15 cellular contexts compared by ENCODE assay signal in the genomic region with DNA sequence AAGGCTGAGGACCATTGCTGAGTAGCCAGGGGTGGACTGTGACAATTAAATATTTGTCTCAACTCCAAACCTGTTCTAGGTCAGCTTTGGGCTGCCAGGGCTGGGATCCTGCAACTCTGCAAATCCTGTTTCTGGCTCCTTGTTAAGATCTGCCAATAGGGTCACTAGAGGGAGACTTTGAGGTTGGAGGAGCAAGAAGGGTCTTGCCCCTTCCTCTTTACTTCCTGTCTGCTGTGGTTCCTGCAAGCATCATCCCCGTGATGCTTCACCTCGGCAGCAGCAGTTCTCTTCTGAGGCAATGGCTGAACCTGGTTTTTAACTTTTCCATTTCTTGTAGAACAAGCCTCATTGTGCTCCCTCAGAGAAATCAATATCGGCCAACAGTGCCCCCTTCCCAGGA.
DNase-seq lines count a peak whose midpoint lies in the region; ATAC-seq and TF ChIP-seq lines count a peak whose summit lies in the region.
"Had no signal": no experiment of that assay in that cellular context is flagged by ENCODE, and none has a peak within 500 bp of the region (broad histone marks: within the 10 kb centered on the region; RNA-seq: fewer than 3 reads in every experiment).

No MANE protein-coding gene starts in this region.

- no peak overlapping the region for H3K4me3 ChIP-seq in NT2/D1 (ENCODE audit: insufficient read length, low read depth)
- no peak overlapping the region for H3K4me3 ChIP-seq in endodermal cell (ENCODE audit: low read length)
- no peak overlapping the region for H3K4me3 ChIP-seq in mesendoderm (ENCODE audit: low read length)
- H3K4me3 ChIP-seq: BLaER1 had no signal

- no peaks in the 10 kb centered on the region for H3K36me3 Mint-ChIP-seq in endodermal cell (ENCODE audit: low read depth)
- H3K36me3 Mint-ChIP-seq: CD8-positive, alpha-beta memory T cell had no signal

- no peaks in the 10 kb centered on the region for H3K79me2 ChIP-seq in mesendoderm (ENCODE audit: control insufficient read depth, insufficient read depth, low read length)

- no peak overlapping the region for H3K23ac ChIP-seq in mesendoderm (ENCODE audit: low read length)

- DNase-seq in cardiac septum (ENCODE audit: low spot score) = peak; percentile 33
- DNase-seq in left cardiac atrium = no peak
- peak; percentile 15 for DNase-seq in NT2/D1 (ENCODE audit: low read depth, low spot score)
- DNase-seq in endodermal cell = no peak
- peak; percentile 55 for DNase-seq in mesendoderm
- no peak for DNase-seq in NCI-H1105 treated with DMSO at 0.1 percent for 48 hours (lab: John Stamatoyannopoulos, UW)
- DNase-seq in activated effector memory CD4-positive, alpha-beta T cell treated with anti-CD3 and anti-CD28 coated beads, Interleukin-2, amount 50 U/mL, for 16 hours = no peak
- DNase-seq in mucosa of gallbladder (ENCODE audit: low spot score) = no peak
- DNase-seq: CD8-positive, alpha-beta memory T cell; DND-41; GDM1 had no signal

- H3K9ac ChIP-seq in NT2/D1 (ENCODE audit: insufficient read length, low read depth) (no peak overlapping the region), endodermal cell (ENCODE audit: extremely low read depth, low read length, poor library complexity, severe bottlenecking) (no peak overlapping the region), mesendoderm (ENCODE audit: low read length) (no peak overlapping the region)
- H3K9ac ChIP-seq: BLaER1 had no signal

- H3K9me3 ChIP-seq in NT2/D1 (ENCODE audit: insufficient read depth, low read length) = no peaks in the 10 kb centered on the region
- H3K9me3 ChIP-seq in endodermal cell (ENCODE audit: control insufficient read depth, low read length) = no peaks in the 10 kb centered on the region
- H3K9me3 ChIP-seq: Caco-2 had no signal

- H3K4me1 ChIP-seq in NT2/D1 (ENCODE audit: insufficient read depth, insufficient read length) (peaks cover 8% of the 10 kb centered on the region), endodermal cell (ENCODE audit: control insufficient read depth, insufficient read depth, low read length) (no peaks in the 10 kb centered on the region), mesendoderm (ENCODE audit: control insufficient read depth, low read depth, low read length) (no peaks in the 10 kb centered on the region)
- H3K4me1 ChIP-seq: Caco-2 had no signal

- no peaks in the 10 kb centered on the region for H3K79me1 ChIP-seq in mesendoderm (ENCODE audit: low read length)

- H3K36me3 ChIP-seq in NT2/D1 (ENCODE audit: insufficient read depth, insufficient read length, low read length) (no peaks in the 10 kb centered on the region), endodermal cell (ENCODE audit: control insufficient read depth, insufficient read depth, low read length) (no peaks in the 10 kb centered on the region), mesendoderm (ENCODE audit: control insufficient read depth, insufficient read depth, low read length) (no peaks in the 10 kb centered on the region)
- H3K36me3 ChIP-seq: BLaER1 had no signal

- ATAC-seq in left cardiac atrium = no peak

- peak; percentile 49 for TF ChIP-seq CTCF in endodermal cell (conservative IDR thresholded peaks at IDR 0.05)

- no peak overlapping the region for H2AK5ac ChIP-seq in mesendoderm (ENCODE audit: low read length)

- no peak overlapping the region for H4K5ac ChIP-seq in mesendoderm (ENCODE audit: low read length)

- WGBS in endodermal cell (ENCODE audit: insufficient coverage in 1 of 2, insufficient read length in 1 of 2), 2 experiments = 92 to 100% methylated on average over 3 of the region's 3 CpGs
- no CpG with 5 or more reads among the region's 3 CpGs for WGBS in mesendoderm (ENCODE audit: extremely low coverage, insufficient coverage, low lambda C conversion rate)

- H2BK15ac ChIP-seq in mesendoderm (replicated peaks; ENCODE audit: low read depth) = no peak overlapping the region

- H3K27ac Mint-ChIP-seq in endodermal cell = no peak overlapping the region
- H3K27ac Mint-ChIP-seq: CD8-positive, alpha-beta memory T cell had no signal

- H3K4me1 Mint-ChIP-seq in endodermal cell = peaks cover 5% of the 10 kb centered on the region

- no peak overlapping the region for H2BK5ac ChIP-seq in mesendoderm (ENCODE audit: low read length)

- H3K9me3 Mint-ChIP-seq in endodermal cell = peaks cover 7% of the 10 kb centered on the region

- H3K4ac ChIP-seq in mesendoderm (ENCODE audit: low read depth, low read length) = no peak overlapping the region

- H3K27me3 ChIP-seq in NT2/D1 (ENCODE audit: insufficient read depth, insufficient read length) (peaks cover 51% of the 10 kb centered on the region), endodermal cell (ENCODE audit: control insufficient read depth, insufficient read depth, low read length, poor library complexity, severe bottlenecking) (peaks cover 43% of the 10 kb centered on the region), mesendoderm (ENCODE audit: insufficient read depth, low read length, poor library complexity) (peaks cover 9% of the 10 kb centered on the region)

- no peak overlapping the region for H4K8ac ChIP-seq in mesendoderm (ENCODE audit: low read depth, low read length)

- H3K4me2 ChIP-seq in mesendoderm (ENCODE audit: low read length) = no peak overlapping the region
- H3K4me2 ChIP-seq: BLaER1 had no signal

- no peak overlapping the region for H3K18ac ChIP-seq in mesendoderm (ENCODE audit: low read length)

- intact Hi-C loops in cardiac septum (cut with DNase I) = no loop called here
- intact Hi-C loops in left cardiac atrium (cut with DNase I) = no loop called here

- H3K27ac ChIP-seq in endodermal cell (ENCODE audit: low read depth, low read length) (no peak overlapping the region), mesendoderm (ENCODE audit: low read depth, low read length) (no peak overlapping the region)
- H3K27ac ChIP-seq: 22Rv1, BLaER1, HL-60 had no signal

- H2BK120ac ChIP-seq in mesendoderm (ENCODE audit: low read depth, low read length) = no peak overlapping the region

- H3K56ac ChIP-seq in mesendoderm (ENCODE audit: low read length) = no peak overlapping the region

- peaks cover 50% of the 10 kb centered on the region for H3K27me3 Mint-ChIP-seq in endodermal cell (ENCODE audit: insufficient read depth)

- no peak overlapping the region for H3K4me3 Mint-ChIP-seq in endodermal cell
- H3K4me3 Mint-ChIP-seq: CD8-positive, alpha-beta memory T cell had no signal

Comparison
In these comparisons a context has a peak if more than half of its experiments do, and no peak if none do; other contexts are left out.
1. DNase-seq: peak in cardiac septum (single experiment), NT2/D1 (single experiment) and mesendoderm (single experiment); none in left cardiac atrium (single experiment), endodermal cell (single experiment), NCI-H1105 treated with DMSO at 0.1 percent for 48 hours (single experiment), activated effector memory CD4-positive, alpha-beta T cell treated with anti-CD3 and anti-CD28 coated beads, Interleukin-2, amount 50 U/mL, for 16 hours (single experiment) and mucosa of gallbladder (single experiment).